ENCODE assay signal across 20 cellular contexts in genomic region chr17:16294560-16294959, GRCh38.
"Had no signal": no experiment of that assay in that cellular context is flagged by ENCODE, and none has a peak within 500 bp of the region (broad histone marks: within the 10 kb centered on the region; RNA-seq: fewer than 3 reads in every experiment).

No MANE protein-coding gene starts in this region.

- H3K27ac Mint-ChIP-seq: activated CD4-positive, alpha-beta memory T cell treated with anti-CD3 and anti-CD28 coated beads for 36 hours; activated CD4-positive, alpha-beta T cell treated with anti-CD3 and anti-CD28 coated beads for 36 hours; activated CD8-positive, alpha-beta memory T cell treated with anti-CD3 and anti-CD28 coated beads, Interleukin-2, amount 10 ng/mL, durations not matched to agents 7 days and 5 days; activated T-helper 2 cell treated with anti-CD3 and anti-CD28 coated beads, Interferon-gamma antibody, Interleukin-2, Interleukin-4, amounts not matched to agents 10 μg/mL and 5 μg/mL and 100 μg/mL, durations not matched to agents 14 hours and 24 hours and 36 hours; dendritic cell treated with granulocyte-macrophage colony-stimulating factor and Interleukin-4, amounts not matched to agents 40 ng/mL and 50 ng/mL, for 4 days had no signal

- H3K27me3 ChIP-seq: heart left ventricle, sigmoid colon, stomach, testis had no signal

- H3K36me3 ChIP-seq: sigmoid colon had no signal

- H3K27me3 Mint-ChIP-seq: activated CD4-positive, alpha-beta memory T cell treated with anti-CD3 and anti-CD28 coated beads for 36 hours; activated CD4-positive, alpha-beta T cell treated with anti-CD3 and anti-CD28 coated beads for 36 hours; activated CD8-positive, alpha-beta memory T cell treated with anti-CD3 and anti-CD28 coated beads, Interleukin-2, amount 10 ng/mL, durations not matched to agents 7 days and 5 days; brain; dendritic cell treated with granulocyte-macrophage colony-stimulating factor and Interleukin-4, amounts not matched to agents 40 ng/mL and 50 ng/mL, for 4 days; naive thymus-derived CD4-positive, alpha-beta T cell had no signal

- ATAC-seq: activated CD8-positive, alpha-beta memory T cell treated with anti-CD3 and anti-CD28 coated beads, Interleukin-2, amount 10 ng/mL, durations not matched to agents 7 days and 5 days; heart left ventricle; left cardiac atrium; naive thymus-derived CD4-positive, alpha-beta T cell had no signal

- H3K27ac ChIP-seq: heart left ventricle, parathyroid adenoma, sigmoid colon had no signal

- H3K4me1 Mint-ChIP-seq: brain had no signal

- DNase-seq: activated CD4-positive, alpha-beta memory T cell treated with anti-CD3 and anti-CD28 coated beads for 36 hours; activated CD4-positive, alpha-beta T cell treated with anti-CD3 and anti-CD28 coated beads for 36 hours; activated CD8-positive, alpha-beta memory T cell treated with anti-CD3 and anti-CD28 coated beads, Interleukin-2, amount 10 ng/mL, durations not matched to agents 7 days and 5 days; activated naive CD4-positive, alpha-beta T cell treated with anti-CD3 and anti-CD28 coated beads, Interleukin-2, amount 50 U/mL, for 16 hours; activated T-cell treated with anti-CD3 and anti-CD28 coated beads, Interleukin-2, amount 50 U/mL, for 1 hour; amygdala; heart left ventricle; left cardiac atrium; midbrain; naive thymus-derived CD4-positive, alpha-beta T cell; stimulated activated CD4-positive, alpha-beta T cell treated with anti-CD3 and anti-CD28 coated beads, Interleukin-1b, Interleukin-23, amount 100 ng/mL, for 48 hours; stomach; T-helper 2 cell; testis had no signal

- H3K4me3 Mint-ChIP-seq: activated CD4-positive, alpha-beta memory T cell treated with anti-CD3 and anti-CD28 coated beads for 36 hours; activated CD4-positive, alpha-beta T cell treated with anti-CD3 and anti-CD28 coated beads for 36 hours; activated CD8-positive, alpha-beta memory T cell treated with anti-CD3 and anti-CD28 coated beads, Interleukin-2, amount 10 ng/mL, durations not matched to agents 7 days and 5 days; brain; dendritic cell treated with granulocyte-macrophage colony-stimulating factor and Interleukin-4, amounts not matched to agents 40 ng/mL and 50 ng/mL, for 4 days; naive thymus-derived CD4-positive, alpha-beta T cell had no signal

- H3K4me1 ChIP-seq: heart left ventricle, sigmoid colon, testis had no signal

- H3K4me3 ChIP-seq: heart left ventricle, lung, sigmoid colon, stomach, testis had no signal

- H3K9me3 ChIP-seq: heart left ventricle, sigmoid colon, stomach, testis had no signal

- H2AFZ ChIP-seq: parathyroid adenoma had no signal

- H3K36me3 Mint-ChIP-seq: activated CD4-positive, alpha-beta memory T cell treated with anti-CD3 and anti-CD28 coated beads for 36 hours had no signal

- H3K9me3 Mint-ChIP-seq: activated CD4-positive, alpha-beta memory T cell treated with anti-CD3 and anti-CD28 coated beads for 36 hours; activated T-helper 2 cell treated with anti-CD3 and anti-CD28 coated beads, Interferon-gamma antibody, Interleukin-2, Interleukin-4, amounts not matched to agents 10 μg/mL and 5 μg/mL and 100 μg/mL, durations not matched to agents 14 hours and 24 hours and 36 hours; brain; dendritic cell treated with granulocyte-macrophage colony-stimulating factor and Interleukin-4, amounts not matched to agents 40 ng/mL and 50 ng/mL, for 4 days; naive thymus-derived CD4-positive, alpha-beta T cell had no signal

- H3K79me2 ChIP-seq: parathyroid adenoma had no signal

- H3K9ac ChIP-seq: parathyroid adenoma had no signal
